Comparison of ENCODE assay signal across 23 cellular contexts in the genomic region with DNA sequence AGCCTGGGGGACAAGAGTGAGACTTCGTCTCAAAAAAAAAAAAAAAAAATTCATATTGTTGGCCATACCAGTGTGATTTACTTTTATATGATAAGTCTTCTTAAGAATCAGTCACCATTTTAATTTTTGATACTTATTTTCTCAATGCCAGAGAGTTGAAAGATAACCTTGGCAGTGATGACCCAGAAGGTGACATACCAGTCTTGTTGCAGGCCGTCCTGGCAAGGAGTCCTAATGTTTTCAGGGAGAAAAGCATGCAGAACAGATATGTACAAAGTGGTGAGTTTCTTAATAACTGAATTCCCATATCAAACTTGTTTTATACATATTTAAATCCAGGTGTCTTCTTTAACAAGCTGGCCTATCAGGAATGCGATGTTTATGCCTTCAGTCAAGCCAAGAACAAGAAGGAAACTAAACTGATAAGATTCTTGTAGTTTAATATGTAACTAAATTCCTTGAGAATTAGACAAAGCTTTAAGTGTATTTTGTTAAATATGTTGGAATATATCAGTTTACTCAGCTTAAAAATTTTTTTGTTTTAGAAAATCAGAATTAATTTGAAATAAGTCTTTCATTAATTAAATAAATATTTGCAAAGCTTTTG.
DNase-seq lines count a peak whose midpoint lies in the region; ATAC-seq, FAIRE-seq and TF ChIP-seq lines count a peak whose summit lies in the region.
"Had no signal": no experiment of that assay in that cellular context is flagged by ENCODE, and none has a peak within 500 bp of the region (broad histone marks: within the 10 kb centered on the region; RNA-seq: fewer than 3 reads in every experiment).

No MANE protein-coding gene starts in this region.

- H3K4me3 ChIP-seq in mesenchymal stem cell (ENCODE audit: insufficient read depth in 1 of 2, low read depth in 1 of 2, low read length in 2 of 2) (no peak overlapping the region), uterus (no peak overlapping the region), gastrocnemius medialis (no peak overlapping the region)
- H3K4me3 ChIP-seq: MG63, SK-N-MC had no signal

- no peak overlapping the region for H2AFZ ChIP-seq in mesenchymal stem cell (ENCODE audit: low read depth, low read length)

- peak; percentile 26 for DNase-seq in NCI-H226
- no peak for DNase-seq in mesenchymal stem cell
- no peak for DNase-seq in KBM-7
- DNase-seq in uterus, result no peak
- DNase-seq in gastrocnemius medialis, result no peak
- DNase-seq: 8988T, DMS53, H9, HFFc6, MG63, NCI-H1417, NCI-H1694 treated with DMSO at 0.1 percent for 48 hours, NCI-H2081 treated with DMSO at 0.1 percent for 48 hours, NCI-H2171 treated with DMSO at 0.1 percent for 48 hours, NCI-H446, NCI-H526, OCI-M1, SHP77 had no signal

- H4K8ac ChIP-seq in mesenchymal stem cell (ENCODE audit: low read length), result no peak overlapping the region

- H3K4me1 ChIP-seq in mesenchymal stem cell (ENCODE audit: control insufficient read depth, insufficient read depth, low read depth, low read length), result peaks cover 4% of the 10 kb centered on the region
- H3K4me1 ChIP-seq in uterus, result no peaks in the 10 kb centered on the region
- H3K4me1 ChIP-seq in gastrocnemius medialis, result peaks cover 3% of the 10 kb centered on the region in 2 donors
- H3K4me1 ChIP-seq: BE2C had no signal

- H3K23ac ChIP-seq in mesenchymal stem cell (ENCODE audit: low read length in 2 of 2), result no peak overlapping the region

- intact Hi-C loops in uterus (cut with DNase I; ENCODE audit: low total_unique reads) (no loop called here), gastrocnemius medialis (cut with DNase I; ENCODE audit: low total_unique reads) (no loop called here)

- in situ Hi-C loops in KBM-7 (cut with MboI; ENCODE audit: low pct_unique_long_range_greater_than_20kb, low sequenced_read_pairs), result no loop called here
- in situ Hi-C loops in gastrocnemius medialis (cut with MboI; ENCODE audit: low sequenced_read_pairs in 4 of 4), result no loop called here

- H3K9ac ChIP-seq in mesenchymal stem cell (ENCODE audit: low read length), result no peak overlapping the region

- no peak overlapping the region for H2BK5ac ChIP-seq in mesenchymal stem cell (ENCODE audit: low read depth, low read length, poor library complexity, severe bottlenecking)

- TF ChIP-seq CTCF in uterus (IDR thresholded peaks at IDR 0.05) (no peak), gastrocnemius medialis (IDR thresholded peaks at IDR 0.05 in 4 of 5, conservative IDR thresholded peaks at IDR 0.05 in 1 of 5) (no peak)

- H3K36me3 ChIP-seq in mesenchymal stem cell (ENCODE audit: control insufficient read depth in 1 of 2, insufficient read depth in 2 of 2, low read depth in 1 of 2, low read length in 2 of 2) (peaks cover 0 to 57% of the 10 kb centered on the region in 2 experiments), uterus (no peaks in the 10 kb centered on the region), gastrocnemius medialis (peaks cover 0 to 34% of the 10 kb centered on the region in 2 donors)

- H3K9me3 ChIP-seq in mesenchymal stem cell (ENCODE audit: control insufficient read depth, low read length) (no peaks in the 10 kb centered on the region), uterus (no peaks in the 10 kb centered on the region), gastrocnemius medialis (no peaks in the 10 kb centered on the region)
- H3K9me3 ChIP-seq: BE2C, MG63 had no signal

- ATAC-seq in gastrocnemius medialis, result no peak

- peaks cover 7% of the 10 kb centered on the region for H3K79me1 ChIP-seq in mesenchymal stem cell (replicated peaks; ENCODE audit: low read length, poor library complexity, severe bottlenecking)

- H3K4ac ChIP-seq in mesenchymal stem cell (ENCODE audit: low read depth in 1 of 2, low read length in 2 of 2), result no peak overlapping the region

- H2BK15ac ChIP-seq in mesenchymal stem cell (ENCODE audit: low read depth, poor library complexity, severe bottlenecking), result no peak overlapping the region

- H3K27me3 ChIP-seq in mesenchymal stem cell (ENCODE audit: control insufficient read depth in 1 of 2, insufficient read depth in 1 of 2, low read length in 2 of 2) (no peaks in the 10 kb centered on the region), uterus (no peaks in the 10 kb centered on the region), gastrocnemius medialis (no peaks in the 10 kb centered on the region)
- H3K27me3 ChIP-seq: BE2C, MG63 had no signal

- no peak overlapping the region for H3K4me2 ChIP-seq in mesenchymal stem cell (ENCODE audit: low read length, poor library complexity, severe bottlenecking)

- H4K91ac ChIP-seq in mesenchymal stem cell (ENCODE audit: low read length), result no peak overlapping the region

- FAIRE-seq in A204.1 (lab: Jason Lieb, UNC), result peak; percentile 55
- peak; percentile 29 for FAIRE-seq in endometrium (lab: Jason Lieb, UNC)
- FAIRE-seq: D721Med had no signal

- no peak overlapping the region for H2BK12ac ChIP-seq in mesenchymal stem cell (ENCODE audit: low read length in 2 of 2)

- H3K14ac ChIP-seq in mesenchymal stem cell (ENCODE audit: low read length in 2 of 2), result no peak overlapping the region

- 100% methylated on average over 1 of the region's 3 CpGs for WGBS in mesenchymal stem cell

- TF ChIP-seq POLR2A in uterus (IDR thresholded peaks at IDR 0.05) (no peak), gastrocnemius medialis (IDR thresholded peaks at IDR 0.05) (no peak)

- H3K27ac ChIP-seq in mesenchymal stem cell (ENCODE audit: low read length, poor library complexity, severe bottlenecking) (peak overlapping the region; percentile 45), uterus (no peak overlapping the region), gastrocnemius medialis (no peak overlapping the region)
- H3K27ac ChIP-seq: SK-N-MC had no signal

- no peak overlapping the region for H3K18ac ChIP-seq in mesenchymal stem cell (ENCODE audit: low read depth in 1 of 2, low read length in 2 of 2)

- no peak overlapping the region for H2BK120ac ChIP-seq in mesenchymal stem cell (ENCODE audit: low read depth, low read length)

- peak overlapping the region; percentile 75 for H2AK5ac ChIP-seq in mesenchymal stem cell (ENCODE audit: low read length, severe bottlenecking)
